11 cellular contexts compared by ENCODE assay signal in genomic region chr2:131566371-131566770, GRCh38.
"Had no signal": no experiment of that assay in that cellular context is flagged by ENCODE, and none has a peak within 500 bp of the region (broad histone marks: within the 10 kb centered on the region; RNA-seq: fewer than 3 reads in every experiment).

No MANE protein-coding gene starts in this region.

- ATAC-seq: GM23338, HCT116 had no signal

- H2AFZ ChIP-seq: GM23248, GM23338 had no signal

- H3K4me2 ChIP-seq: GM23338 had no signal

- H3K27ac ChIP-seq: GM23248 had no signal

- H3K9me3 ChIP-seq: HAP-1 had no signal

- DNase-seq: GM23248, GOT3, H7, H9, HCEC 1CT, HFFc6 had no signal

- H3K4me1 ChIP-seq: HAP-1 had no signal

- FAIRE-seq: H1, H54 had no signal

- H3K4me3 ChIP-seq: GM23248, GM23338, HAP-1 had no signal

- H3K9ac ChIP-seq: GM23248 had no signal

- H3K36me3 ChIP-seq: HAP-1 had no signal
